In the genomic region with DNA sequence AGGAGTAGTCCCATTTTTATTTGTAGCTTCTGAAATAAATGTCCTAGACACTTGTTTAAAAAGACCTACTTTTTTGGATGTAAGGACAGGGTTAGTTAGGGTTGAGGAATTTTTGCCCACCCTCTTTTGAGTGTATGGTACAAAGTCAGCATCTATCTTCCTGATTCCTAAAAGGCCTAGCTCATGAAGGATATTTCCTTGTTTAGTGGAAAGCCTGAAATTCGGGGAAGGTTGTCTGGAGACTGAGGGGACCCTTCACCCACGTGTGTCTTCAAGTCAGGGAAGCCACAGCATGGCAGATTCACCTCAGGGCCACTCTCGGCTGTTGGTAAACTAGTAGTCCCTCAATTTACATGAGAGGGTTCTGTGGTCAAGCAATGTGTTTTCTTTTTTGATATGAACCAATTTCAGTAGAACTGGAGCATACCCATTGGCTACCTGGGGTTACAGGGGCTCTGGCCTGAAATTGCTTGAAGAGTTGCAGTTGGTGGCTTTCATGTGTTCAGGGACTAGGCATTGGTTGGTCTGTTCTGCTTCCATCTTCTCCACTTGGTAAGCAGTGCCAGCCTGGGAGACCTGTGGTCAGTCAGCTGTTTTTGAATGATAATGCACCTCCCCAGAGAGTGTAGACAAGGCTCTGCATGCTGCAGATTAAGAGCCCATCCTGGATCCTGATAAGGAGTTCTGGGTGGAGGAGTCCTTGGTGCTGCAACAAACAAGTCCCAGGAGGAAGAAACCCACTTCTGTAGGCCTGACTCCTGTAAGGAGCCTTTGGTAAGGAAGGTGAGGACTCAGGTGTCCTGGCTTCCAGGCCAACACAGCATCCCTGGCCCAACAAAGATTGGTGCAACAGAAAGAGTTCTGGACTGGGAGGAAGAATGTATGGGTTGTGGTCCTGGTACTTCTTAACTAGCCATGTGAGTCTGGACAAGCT, we compare ENCODE assay signal across 10 cellular contexts. TPM values are rescaled to one million over a fixed set of nuclear protein-coding genes. Genes with fewer than 3 reads are reported as not detected.
DNase-seq lines count a peak whose midpoint lies in the region; ATAC-seq and TF ChIP-seq lines count a peak whose summit lies in the region.
"Had no signal": no experiment of that assay in that cellular context is flagged by ENCODE, and none has a peak within 500 bp of the region (broad histone marks: within the 10 kb centered on the region; RNA-seq: fewer than 3 reads in every experiment).

No MANE protein-coding gene starts in this region.

- H3K4me3 ChIP-seq in OCI-LY1 (ENCODE audit: low read depth, low read length, poor library complexity, severe bottlenecking), result no peak overlapping the region
- H3K4me3 ChIP-seq in body of pancreas, result no peak overlapping the region
- H3K4me3 ChIP-seq in stomach, result no peak overlapping the region
- no peak overlapping the region for H3K4me3 ChIP-seq in PC-9
- H3K4me3 ChIP-seq in PC-3 (ENCODE audit: low read length), result no peak overlapping the region

- ATAC-seq in activated T-cell treated with anti-CD3 and anti-CD28 coated beads, Interleukin-2, amount 50 U/mL, for 72 hours (replicated peaks in 1 of 2), result no peak
- ATAC-seq in body of pancreas (peak; percentile 0), PC-3 (no peak)

- TF ChIP-seq EP300 in stomach (IDR thresholded peaks at IDR 0.05), result no peak

- no TSS peak for BruUV-seq in PC-9 (replicated peaks; lab: Mats Ljungman, UMichigan)
- no TSS peak for BruUV-seq in PC-3 (replicated peaks; lab: Mats Ljungman, UMichigan)

- no peak for DNase-seq in activated T-cell treated with anti-CD3 and anti-CD28 coated beads, Interleukin-2, amount 50 U/mL, for 72 hours
- no peak for DNase-seq in activated T-cell treated with anti-CD3 and anti-CD28 coated beads, Interleukin-2, amount 50 U/mL, for 48 hours
- DNase-seq in body of pancreas (peak in 2 of 4 donors; percentile 22 to 51), stomach (no peak), PC-9 (no peak), foreskin melanocyte (no peak), PC-3 (no peak)
- DNase-seq: amygdala, NCI-H2081 had no signal

- H3K9ac ChIP-seq in OCI-LY1 (ENCODE audit: low read length), result peak overlapping the region; percentile 8; the same call in 1 of the 2 replicates
- H3K9ac ChIP-seq in PC-3 (ENCODE audit: low read length), result no peak overlapping the region

- H3K27ac ChIP-seq in OCI-LY1 (ENCODE audit: low read depth, low read length, poor library complexity, severe bottlenecking) (peak overlapping the region; percentile 99), body of pancreas (peak overlapping the region in 2 of 4 donors; percentile 98 to 99), stomach (peak overlapping the region; percentile 17 to 100 (median 67)), PC-9 (no peak overlapping the region), PC-3 (ENCODE audit: low read length) (no peak overlapping the region)

- H2AFZ ChIP-seq in OCI-LY1 (ENCODE audit: low read length), result no peak overlapping the region
- no peak overlapping the region for H2AFZ ChIP-seq in PC-9
- H2AFZ ChIP-seq in PC-3 (ENCODE audit: low read length), result no peak overlapping the region

- no peaks in the 10 kb centered on the region for H3K9me3 Mint-ChIP-seq in activated T-cell treated with anti-CD3 and anti-CD28 coated beads, Interleukin-2, amount 50 U/mL, for 72 hours

- peak in 1 of 3 donors; percentile 33 for TF ChIP-seq POLR2A in body of pancreas (IDR thresholded peaks at IDR 0.05)
- peak in 1 of 4 donors; percentile 42 for TF ChIP-seq POLR2A in stomach (IDR thresholded peaks at IDR 0.05)

- H3K9me2 ChIP-seq in OCI-LY1 (ENCODE audit: low read depth, low read length) (no peaks in the 10 kb centered on the region), PC-9 (ENCODE audit: insufficient read depth) (no peaks in the 10 kb centered on the region), PC-3 (replicated peaks; ENCODE audit: low read length) (no peaks in the 10 kb centered on the region)

- no peak for TF ChIP-seq CTCF in OCI-LY1 (IDR thresholded peaks at IDR 0.05; ENCODE audit: low read length)
- TF ChIP-seq CTCF in body of pancreas (IDR thresholded peaks at IDR 0.05), result no peak
- no peak for TF ChIP-seq CTCF in stomach (IDR thresholded peaks at IDR 0.05)
- no peak for TF ChIP-seq CTCF in PC-9 (conservative IDR thresholded peaks at IDR 0.05)
- TF ChIP-seq CTCF in PC-3 (conservative IDR thresholded peaks at IDR 0.05; ENCODE audit: low read depth, low read length), result no peak

- H3K36me3 ChIP-seq in OCI-LY1 (ENCODE audit: insufficient read depth, low read length) (peaks cover 40% of the 10 kb centered on the region), body of pancreas (replicated peaks in 1 of 2; ENCODE audit: insufficient read depth in 1 of 2, low read depth in 2 of 2) (no peaks in the 10 kb centered on the region), stomach (peaks cover 18 to 44% (median 42%) of the 10 kb centered on the region in 4 donors), PC-9 (ENCODE audit: low read depth) (no peaks in the 10 kb centered on the region), PC-3 (ENCODE audit: low read depth, low read length) (no peaks in the 10 kb centered on the region)

- POLR2A ChIA-PET in PC-9 (lab: Charles Lee; ENCODE audit: unreplicated experiment) (interaction anchor here (0.6 kb wide), 1 partner anchor 34 kb away, joined by 4 read pairs; no protein-coding TSS in a partner anchor), PC-3 (lab: Charles Lee; ENCODE audit: unreplicated experiment) (no interaction called here)

- intact Hi-C loops in body of pancreas (cut with DNase I), result no loop called here
- intact Hi-C loops in stomach (cut with DNase I; ENCODE audit: low total_unique reads), result no loop called here
- intact Hi-C loops in PC-9 (cut with micrococcal nuclease; ENCODE audit: unreplicated experiment), result no loop called here
- intact Hi-C loops in PC-3 (cut with micrococcal nuclease), result no loop called here

- H3F3A ChIP-seq in OCI-LY1 (ENCODE audit: insufficient read depth, low read length) (peaks cover 50% of the 10 kb centered on the region), PC-9 (ENCODE audit: insufficient read depth, low read depth) (no peaks in the 10 kb centered on the region), PC-3 (ENCODE audit: low read length, unreplicated experiment) (no peaks in the 10 kb centered on the region)

- H3K4me3 Mint-ChIP-seq in activated T-cell treated with anti-CD3 and anti-CD28 coated beads, Interleukin-2, amount 50 U/mL, for 72 hours, result no peak overlapping the region

- H3K79me2 ChIP-seq in OCI-LY1 (ENCODE audit: insufficient read depth, low read length), result peaks cover 18% of the 10 kb centered on the region
- H3K79me2 ChIP-seq in PC-9 (ENCODE audit: low read depth), result no peaks in the 10 kb centered on the region
- H3K79me2 ChIP-seq in PC-3 (ENCODE audit: low read length), result no peaks in the 10 kb centered on the region

- CTCF ChIA-PET in PC-9 (lab: Charles Lee) (interaction anchor here (0.7 kb wide), 1 partner anchor 16 kb away, joined by 3 read pairs; no protein-coding TSS in a partner anchor), PC-3 (lab: Charles Lee) (no interaction called here)

- peaks cover 74% of the 10 kb centered on the region for H3K4me1 ChIP-seq in OCI-LY1 (ENCODE audit: insufficient read depth, low read length, severe bottlenecking)
- H3K4me1 ChIP-seq in body of pancreas, result peaks cover 52% of the 10 kb centered on the region
- H3K4me1 ChIP-seq in stomach, result peaks cover 33 to 69% (median 60%) of the 10 kb centered on the region in 4 donors
- peaks cover 4% of the 10 kb centered on the region; the same call in 1 of the 2 replicates for H3K4me1 ChIP-seq in PC-9 (replicated peaks; ENCODE audit: insufficient read depth)
- peaks cover under 1% of the 10 kb centered on the region; the same call in 1 of the 2 replicates for H3K4me1 ChIP-seq in PC-3 (ENCODE audit: insufficient read depth, low read length)

- H4K20me1 ChIP-seq in OCI-LY1 (ENCODE audit: insufficient read depth, low read length), result no peaks in the 10 kb centered on the region
- no peaks in the 10 kb centered on the region for H4K20me1 ChIP-seq in PC-9 (ENCODE audit: insufficient read depth)
- H4K20me1 ChIP-seq in PC-3 (ENCODE audit: low read length), result no peaks in the 10 kb centered on the region

- H3K27me3 ChIP-seq in OCI-LY1 (ENCODE audit: insufficient read depth, low read length) (no peaks in the 10 kb centered on the region), body of pancreas (no peaks in the 10 kb centered on the region), stomach (no peaks in the 10 kb centered on the region), PC-9 (ENCODE audit: insufficient read depth, low read depth) (no peaks in the 10 kb centered on the region; the same call in 1 of the 2 replicates), PC-3 (ENCODE audit: low read length) (no peaks in the 10 kb centered on the region)

- H3K27ac Mint-ChIP-seq in activated T-cell treated with anti-CD3 and anti-CD28 coated beads, Interleukin-2, amount 50 U/mL, for 72 hours, result peak overlapping the region; percentile 21

- peaks cover 28 to 47% of the 10 kb centered on the region in 2 donors for H3K36me3 Mint-ChIP-seq in activated T-cell treated with anti-CD3 and anti-CD28 coated beads, Interleukin-2, amount 50 U/mL, for 72 hours (ENCODE audit: insufficient read depth in 2 of 2)

- H3K4me1 Mint-ChIP-seq in activated T-cell treated with anti-CD3 and anti-CD28 coated beads, Interleukin-2, amount 50 U/mL, for 72 hours (ENCODE audit: low read depth), result peaks cover 67% of the 10 kb centered on the region

- H3K27me3 Mint-ChIP-seq in activated T-cell treated with anti-CD3 and anti-CD28 coated beads, Interleukin-2, amount 50 U/mL, for 72 hours (ENCODE audit: low read depth), result no peaks in the 10 kb centered on the region

- no peaks in the 10 kb centered on the region for H3K9me3 ChIP-seq in OCI-LY1 (ENCODE audit: low read length)
- no peaks in the 10 kb centered on the region for H3K9me3 ChIP-seq in body of pancreas
- no peaks in the 10 kb centered on the region for H3K9me3 ChIP-seq in stomach
- no peaks in the 10 kb centered on the region for H3K9me3 ChIP-seq in PC-9 (ENCODE audit: insufficient read depth, low read depth)
- no peaks in the 10 kb centered on the region for H3K9me3 ChIP-seq in PC-3 (ENCODE audit: low read length)

- 54 to 67% methylated on average over 3 of the region's 3 CpGs for WGBS in body of pancreas, 2 donors
- 50 to 80% (median 65%) methylated on average over 3 of the region's 3 CpGs for whole genome bisulfite sequencing in stomach, 5 donors

- H3K4me2 ChIP-seq in OCI-LY1 (ENCODE audit: low read length) (no peak overlapping the region; the same call in 1 of the 2 replicates), PC-9 (no peak overlapping the region), PC-3 (ENCODE audit: low read length) (no peak overlapping the region)

RNA-seq across cellular contexts. Expression of a gene that starts 6.3 kb away (rescaled TPM):
- 100 to 1,000 TPM; 138 to 153 TPM for total RNA-seq in activated T-cell treated with anti-CD3 and anti-CD28 coated beads, Interleukin-2, amount 50 U/mL, for 72 hours
- total RNA-seq in body of pancreas (100 to 1,000 TPM; 122 to 160 TPM), stomach (100 to 1,000 TPM in 3 of 5 donors, 10 to 100 TPM in 2; 80.2 to 231 (median 113) TPM), PC-9 (2021) (11.1 and 13.8 TPM in 2 replicates), PC-3 (2014; rRNA removed) (2.2 and 2.4 TPM in 2 replicates)
- polyA plus RNA-seq in stomach, result 10 to 100 TPM; 46.4 to 78.9 (median 58.6) TPM

RNA-seq across cellular contexts. Expression of a gene that starts 39.3 kb away (rescaled TPM):
- 1 to 10 TPM in 1 of 2 donors, under 1 TPM in 1; 1.00 to 2.2 TPM for total RNA-seq in activated T-cell treated with anti-CD3 and anti-CD28 coated beads, Interleukin-2, amount 50 U/mL, for 72 hours
- total RNA-seq in body of pancreas, result 10 to 100 TPM; 14.2 to 18.7 TPM
- total RNA-seq in stomach, result 100 to 1,000 TPM in 1 of 5 donors, 10 to 100 TPM in 4; 14.7 to 422 (median 54.9) TPM
- polyA plus RNA-seq in stomach, result 10 to 100 TPM; 30.1 to 39.7 (median 35.6) TPM
- total RNA-seq in PC-9 (2021), result not detected in 2 replicates
- total RNA-seq in PC-3 (2014; rRNA removed), result not detected in 2 replicates

Comparison
In these comparisons a context has a peak if more than half of its experiments do, and no peak if none do; other contexts are left out.
1. H3K27ac ChIP-seq: peak in OCI-LY1 (single experiment) and stomach (5 of 5); none in PC-9 (single experiment) and PC-3 (single experiment).
2. RNA of a gene that starts 39.3 kb away (total RNA-seq): 14.7 to 422 TPM in stomach and 14.2 to 18.7 TPM in body of pancreas; 1.00 to 2.2 TPM in activated T-cell treated with anti-CD3 and anti-CD28 coated beads, Interleukin-2, amount 50 U/mL, for 72 hours, not detected in PC-9 and not detected in PC-3; every median in the first group is over 4 times any median in the second.